22 cellular contexts compared by ENCODE assay signal in the genomic region with DNA sequence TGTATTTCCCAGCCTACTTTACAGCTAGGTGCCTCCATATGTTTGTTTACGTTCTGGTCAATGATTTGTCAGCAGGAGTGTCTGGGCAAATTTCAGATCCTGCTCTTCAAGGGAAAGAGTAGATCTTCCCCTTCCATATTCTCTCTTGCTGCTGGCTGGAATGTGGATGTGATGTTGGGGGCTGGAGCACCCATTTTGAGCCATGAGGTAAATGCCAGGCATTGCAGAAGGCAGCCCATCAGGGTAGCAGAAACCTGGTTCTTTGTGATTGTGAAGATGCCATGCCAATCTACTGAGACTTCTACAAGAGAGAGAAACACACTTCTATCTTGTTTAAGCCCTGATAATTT. TPM values are rescaled to one million over a fixed set of nuclear protein-coding genes. Genes with fewer than 3 reads are reported as not detected.
DNase-seq lines count a peak whose midpoint lies in the region; ATAC-seq and TF ChIP-seq lines count a peak whose summit lies in the region.
"Had no signal": no experiment of that assay in that cellular context is flagged by ENCODE, and none has a peak within 500 bp of the region (broad histone marks: within the 10 kb centered on the region; RNA-seq: fewer than 3 reads in every experiment).

No MANE protein-coding gene starts in this region.

- no TSS peak for BruUV-seq in A673 (replicated peaks; lab: Mats Ljungman, UMichigan)

- no peak for ATAC-seq in activated CD8-positive, alpha-beta memory T cell treated with anti-CD3 and anti-CD28 coated beads, Interleukin-2, amount 10 ng/mL, durations not matched to agents 7 days and 5 days
- no peak for ATAC-seq in activated T-helper 17 cell treated with anti-CD3 and anti-CD28 coated beads, Interleukin-2, amount 50 U/mL, for 72 hours (replicated peaks)
- no peak for ATAC-seq in natural killer cell
- no peak for ATAC-seq in GM19455 (IDR thresholded peaks at IDR 0.05; ENCODE audit: unreplicated experiment)
- ATAC-seq: HCT116 had no signal

- no peak overlapping the region for H3K4me3 ChIP-seq in CD8-positive, alpha-beta memory T cell (ENCODE audit: low read length)
- H3K4me3 ChIP-seq in A673 (ENCODE audit: low read depth, low read length, poor library complexity, severe bottlenecking): no peak overlapping the region
- H3K4me3 ChIP-seq: adrenal gland, breast epithelium, coronary artery, sigmoid colon had no signal

- H3K9me3 Mint-ChIP-seq in activated CD8-positive, alpha-beta memory T cell treated with anti-CD3 and anti-CD28 coated beads, Interleukin-2, amount 10 ng/mL, durations not matched to agents 7 days and 5 days (ENCODE audit: low read depth): no peaks in the 10 kb centered on the region
- no peaks in the 10 kb centered on the region for H3K9me3 Mint-ChIP-seq in CD8-positive, alpha-beta memory T cell
- H3K9me3 Mint-ChIP-seq in activated T-helper 17 cell treated with anti-CD3 and anti-CD28 coated beads, Interleukin-2, amount 50 U/mL, for 72 hours: no peaks in the 10 kb centered on the region
- H3K9me3 Mint-ChIP-seq in natural killer cell: no peaks in the 10 kb centered on the region
- H3K9me3 Mint-ChIP-seq: naive B cell had no signal

- H3K9me3 ChIP-seq in CD8-positive, alpha-beta memory T cell (ENCODE audit: low read length): no peaks in the 10 kb centered on the region
- no peaks in the 10 kb centered on the region for H3K9me3 ChIP-seq in A673 (ENCODE audit: low read depth, low read length, poor library complexity, severe bottlenecking)
- H3K9me3 ChIP-seq: adrenal gland, breast epithelium, sigmoid colon, SK-N-SH had no signal

- no peak overlapping the region for H3K4me3 Mint-ChIP-seq in activated CD8-positive, alpha-beta memory T cell treated with anti-CD3 and anti-CD28 coated beads, Interleukin-2, amount 10 ng/mL, durations not matched to agents 7 days and 5 days
- H3K4me3 Mint-ChIP-seq in CD8-positive, alpha-beta memory T cell: peak overlapping the region in 4 of 7 donors; percentile 9 to 52 (median 26)
- peak overlapping the region; percentile 90 for H3K4me3 Mint-ChIP-seq in activated T-helper 17 cell treated with anti-CD3 and anti-CD28 coated beads, Interleukin-2, amount 50 U/mL, for 72 hours
- no peak overlapping the region for H3K4me3 Mint-ChIP-seq in natural killer cell
- H3K4me3 Mint-ChIP-seq: naive B cell had no signal

- peaks cover 90% of the 10 kb centered on the region for H3K4me1 ChIP-seq in CD8-positive, alpha-beta memory T cell (ENCODE audit: insufficient read depth, low read length)
- H3K4me1 ChIP-seq in A673 (ENCODE audit: insufficient read depth, low read length, poor library complexity, severe bottlenecking): no peaks in the 10 kb centered on the region
- H3K4me1 ChIP-seq: adrenal gland, breast epithelium had no signal

- TF ChIP-seq CTCF in natural killer cell (IDR thresholded peaks at IDR 0.05) (no peak), A673 (conservative IDR thresholded peaks at IDR 0.05; ENCODE audit: low read depth, low read length) (no peak)

- H3K36me3 Mint-ChIP-seq in activated CD8-positive, alpha-beta memory T cell treated with anti-CD3 and anti-CD28 coated beads, Interleukin-2, amount 10 ng/mL, durations not matched to agents 7 days and 5 days: peaks cover 20% of the 10 kb centered on the region
- H3K36me3 Mint-ChIP-seq in CD8-positive, alpha-beta memory T cell: peaks cover 0 to 31% (median 8%) of the 10 kb centered on the region in 3 donors
- peaks cover 18% of the 10 kb centered on the region for H3K36me3 Mint-ChIP-seq in activated T-helper 17 cell treated with anti-CD3 and anti-CD28 coated beads, Interleukin-2, amount 50 U/mL, for 72 hours (ENCODE audit: low read depth)
- H3K36me3 Mint-ChIP-seq in natural killer cell: no peaks in the 10 kb centered on the region
- H3K36me3 Mint-ChIP-seq: naive B cell had no signal

- POLR2A ChIA-PET in CD8-positive, alpha-beta memory T cell (lab: Charles Lee): interaction anchor here (0.8 kb wide), 1 partner anchor 24 kb away, joined by 3 read pairs; no protein-coding TSS in a partner anchor
- POLR2A ChIA-PET in A673 (lab: Charles Lee; ENCODE audit: low non-redundant PET): no interaction called here

- H3K27ac Mint-ChIP-seq in activated CD8-positive, alpha-beta memory T cell treated with anti-CD3 and anti-CD28 coated beads, Interleukin-2, amount 10 ng/mL, durations not matched to agents 7 days and 5 days: peak overlapping the region; percentile 100
- peak overlapping the region; percentile 82 to 100 (median 100) for H3K27ac Mint-ChIP-seq in CD8-positive, alpha-beta memory T cell
- peak overlapping the region; percentile 94 for H3K27ac Mint-ChIP-seq in activated T-helper 17 cell treated with anti-CD3 and anti-CD28 coated beads, Interleukin-2, amount 50 U/mL, for 72 hours
- H3K27ac Mint-ChIP-seq in natural killer cell: peak overlapping the region; percentile 97 to 98

- no peaks in the 10 kb centered on the region for H3K36me3 ChIP-seq in CD8-positive, alpha-beta memory T cell (ENCODE audit: insufficient read depth, low read length)
- no peaks in the 10 kb centered on the region for H3K36me3 ChIP-seq in A673 (ENCODE audit: insufficient read depth, low read length, poor library complexity, severe bottlenecking)
- H3K36me3 ChIP-seq: adrenal gland, breast epithelium, sigmoid colon had no signal

- H3K27me3 Mint-ChIP-seq in activated CD8-positive, alpha-beta memory T cell treated with anti-CD3 and anti-CD28 coated beads, Interleukin-2, amount 10 ng/mL, durations not matched to agents 7 days and 5 days: no peaks in the 10 kb centered on the region
- no peaks in the 10 kb centered on the region for H3K27me3 Mint-ChIP-seq in CD8-positive, alpha-beta memory T cell
- H3K27me3 Mint-ChIP-seq in activated T-helper 17 cell treated with anti-CD3 and anti-CD28 coated beads, Interleukin-2, amount 50 U/mL, for 72 hours: no peaks in the 10 kb centered on the region
- H3K27me3 Mint-ChIP-seq in natural killer cell (ENCODE audit: low read depth in 2 of 2): no peaks in the 10 kb centered on the region
- H3K27me3 Mint-ChIP-seq: naive B cell had no signal

- CTCF ChIA-PET in activated CD8-positive, alpha-beta memory T cell treated with anti-CD3 and anti-CD28 coated beads, Interleukin-2, amount 10 ng/mL, durations not matched to agents 7 days and 5 days (lab: Charles Lee): interaction anchor here (5.5 kb wide), 1 partner anchor 23 kb away, joined by 37 read pairs; no protein-coding TSS in a partner anchor
- CTCF ChIA-PET in CD8-positive, alpha-beta memory T cell (lab: Charles Lee): interaction anchor here (0.8 kb wide), 1 partner anchor 40 kb away, joined by 3 read pairs; no protein-coding TSS in a partner anchor
- CTCF ChIA-PET in A673 (lab: Charles Lee): no interaction called here

- intact Hi-C loops in natural killer cell (cut with micrococcal nuclease): no loop called here
- intact Hi-C loops in A673 (cut with micrococcal nuclease; ENCODE audit: unreplicated experiment): no loop called here

- no peak overlapping the region for H3K27ac ChIP-seq in CD8-positive, alpha-beta memory T cell (ENCODE audit: low read depth, low read length)
- no peak overlapping the region for H3K27ac ChIP-seq in A673 (ENCODE audit: low read depth, low read length, poor library complexity, severe bottlenecking)
- H3K27ac ChIP-seq: adrenal gland, breast epithelium, coronary artery, RWPE1, sigmoid colon had no signal

- H3K4me1 Mint-ChIP-seq in activated CD8-positive, alpha-beta memory T cell treated with anti-CD3 and anti-CD28 coated beads, Interleukin-2, amount 10 ng/mL, durations not matched to agents 7 days and 5 days: peaks cover 84% of the 10 kb centered on the region
- H3K4me1 Mint-ChIP-seq in CD8-positive, alpha-beta memory T cell: peaks cover 88 to 97% (median 96%) of the 10 kb centered on the region in 3 donors
- H3K4me1 Mint-ChIP-seq in activated T-helper 17 cell treated with anti-CD3 and anti-CD28 coated beads, Interleukin-2, amount 50 U/mL, for 72 hours: peaks cover 75% of the 10 kb centered on the region
- H3K4me1 Mint-ChIP-seq in natural killer cell: peaks cover 82 to 88% of the 10 kb centered on the region in 2 donors

- no peak for DNase-seq in activated CD8-positive, alpha-beta memory T cell treated with anti-CD3 and anti-CD28 coated beads, Interleukin-2, amount 10 ng/mL, durations not matched to agents 7 days and 5 days
- DNase-seq in activated CD8-positive, alpha-beta memory T cell treated with anti-CD3 and anti-CD28 coated beads, Interleukin-2, amount 50 U/mL, for 4 hours: no peak
- no peak for DNase-seq in CD8-positive, alpha-beta memory T cell
- DNase-seq in natural killer cell (no peak), GM03348 (ENCODE audit: low spot score) (no peak), A673 (ENCODE audit: low spot score) (no peak)
- DNase-seq: activated CD4-positive, alpha-beta T cell treated with anti-CD3 and anti-CD28 coated beads for 1 hour; adrenal gland; head of caudate nucleus; mesenchymal stem cell; naive B cell; NCI-H1105; NCI-H2171; NCI-H69; sigmoid colon; SK-N-SH had no signal

- H3K27me3 ChIP-seq in CD8-positive, alpha-beta memory T cell (ENCODE audit: insufficient read depth, low read length, poor library complexity, severe bottlenecking): no peaks in the 10 kb centered on the region
- H3K27me3 ChIP-seq in A673 (replicated peaks; ENCODE audit: insufficient read depth, low read depth, low read length, poor library complexity): peaks cover 3% of the 10 kb centered on the region
- H3K27me3 ChIP-seq: breast epithelium, sigmoid colon had no signal

RNA-seq across cellular contexts. Expression of a gene that starts 25.1 kb away (rescaled TPM):
- 10 to 100 TPM; 23.3 to 35.3 TPM for total RNA-seq in activated CD8-positive, alpha-beta memory T cell treated with anti-CD3 and anti-CD28 coated beads, Interleukin-2, amount 10 ng/mL, durations not matched to agents 7 days and 5 days
- total RNA-seq in CD8-positive, alpha-beta memory T cell: 10 to 100 TPM; 40.3 to 41.5 TPM
- 22.0 TPM for polyA plus RNA-seq in CD8-positive, alpha-beta memory T cell
- total RNA-seq in activated T-helper 17 cell treated with anti-CD3 and anti-CD28 coated beads, Interleukin-2, amount 50 U/mL, for 72 hours: 100 to 1,000 TPM; 112 to 136 TPM
- 100 to 1,000 TPM in 1 of 3 donors, 10 to 100 TPM in 2; 62.1 to 171 (median 98.2) TPM for total RNA-seq in natural killer cell
- 0.11 and 0.52 TPM in 2 replicates for total RNA-seq in A673 (2021)

Comparison
In these comparisons a context has a peak if more than half of its experiments do, and no peak if none do; other contexts are left out.
1. H3K4me3 Mint-ChIP-seq: peak in CD8-positive, alpha-beta memory T cell (4 of 7) and activated T-helper 17 cell treated with anti-CD3 and anti-CD28 coated beads, Interleukin-2, amount 50 U/mL, for 72 hours (single experiment); none in activated CD8-positive, alpha-beta memory T cell treated with anti-CD3 and anti-CD28 coated beads, Interleukin-2, amount 10 ng/mL, durations not matched to agents 7 days and 5 days (single experiment) and natural killer cell (single experiment).
2. RNA of a gene that starts 25.1 kb away (total RNA-seq): 112 to 136 TPM in activated T-helper 17 cell treated with anti-CD3 and anti-CD28 coated beads, Interleukin-2, amount 50 U/mL, for 72 hours, 62.1 to 171 TPM in natural killer cell, 40.3 to 41.5 TPM in CD8-positive, alpha-beta memory T cell and 23.3 to 35.3 TPM in activated CD8-positive, alpha-beta memory T cell treated with anti-CD3 and anti-CD28 coated beads, Interleukin-2, amount 10 ng/mL, durations not matched to agents 7 days and 5 days; 0.11 to 0.52 TPM in A673; every median in the first group is over 10 times any median in the second.
3. Peak in every context shown above with its lines, with median percentiles within 50 percentile points of each other: H3K27ac Mint-ChIP-seq.